13 cellular contexts compared by ENCODE assay signal in the genomic region with DNA sequence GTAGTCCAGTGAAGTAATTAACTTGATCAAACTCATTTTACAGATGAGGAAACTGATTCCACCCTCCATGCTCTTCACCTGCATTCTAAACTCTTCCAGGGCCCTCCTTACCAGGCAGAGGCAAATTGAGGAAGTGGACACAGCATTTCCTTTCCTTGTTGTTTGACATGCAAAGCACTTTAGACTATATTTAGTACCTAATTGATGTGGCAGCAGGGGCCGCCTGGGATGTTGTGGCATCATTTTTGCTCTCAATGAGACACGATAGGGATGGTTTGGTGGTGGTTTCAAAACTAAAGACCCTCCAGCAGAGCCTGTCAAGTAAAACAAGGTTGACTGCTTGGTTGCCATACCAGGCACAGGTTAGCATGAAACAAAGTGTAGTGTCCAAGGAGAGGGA. TPM values are rescaled to one million over a fixed set of nuclear protein-coding genes. Genes with fewer than 3 reads are reported as not detected.
DNase-seq lines count a peak whose midpoint lies in the region; ATAC-seq and TF ChIP-seq lines count a peak whose summit lies in the region.
"Had no signal": no experiment of that assay in that cellular context is flagged by ENCODE, and none has a peak within 500 bp of the region (broad histone marks: within the 10 kb centered on the region; RNA-seq: fewer than 3 reads in every experiment).

No MANE protein-coding gene starts in this region.

- no peaks in the 10 kb centered on the region for H3K9me3 ChIP-seq in colonic mucosa
- H3K9me3 ChIP-seq: heart left ventricle, SK-N-SH had no signal

- DNase-seq in GM06990 (ENCODE audit: extremely low read depth, insufficient read length) (no peak), NCI-H526 (lab: John Stamatoyannopoulos, UW) (peak; percentile 50 to 81), colonic mucosa (no peak), cerebellar cortex (ENCODE audit: low spot score) (no peak)
- no peak for DNase-seq in activated effector memory CD4-positive, alpha-beta T cell treated with Interleukin-2 at 50 U/mL for 16 hours
- DNase-seq: activated T-cell treated with anti-CD3 and anti-CD28 coated beads, Interleukin-2, amount 50 U/mL, for 4 hours; cortex of kidney; heart left ventricle; SK-N-SH; stimulated activated CD4-positive, alpha-beta T cell treated with anti-CD3 and anti-CD28 coated beads, Interleukin-12 subunit alpha, Interleukin-12 subunit beta, amount 100 ng/mL, for 4 hours had no signal

- H3K27me3 ChIP-seq in GM06990 (replicated peaks; ENCODE audit: control insufficient read depth, insufficient read depth, low read length) (no peaks in the 10 kb centered on the region), colonic mucosa (no peaks in the 10 kb centered on the region)
- H3K27me3 ChIP-seq: heart left ventricle had no signal

- ATAC-seq in GM19395 (IDR thresholded peaks at IDR 0.05; ENCODE audit: unreplicated experiment), result peak; percentile 50
- no peak for ATAC-seq in GM18498 (IDR thresholded peaks at IDR 0.05; ENCODE audit: unreplicated experiment)
- ATAC-seq in activated CD4-positive, CD25-positive, alpha-beta regulatory T cell treated with anti-CD3 and anti-CD28 coated beads, Interleukin-2, amount 50 U/mL, for 24 hours, result no peak
- ATAC-seq: activated T-cell treated with anti-CD3 and anti-CD28 coated beads, Interleukin-2, amount 50 U/mL, for 4 hours; heart left ventricle had no signal

- intact Hi-C loops in colonic mucosa (cut with DNase I), result no loop called here

- H3K36me3 ChIP-seq in GM06990 (ENCODE audit: control insufficient read depth, insufficient read depth, low read length) (peaks cover 1% of the 10 kb centered on the region; the same call in 1 of the 2 replicates), colonic mucosa (no peaks in the 10 kb centered on the region)

- H3K4me3 ChIP-seq in GM06990 (replicated peaks; ENCODE audit: low read depth, low read length) (peak overlapping the region; percentile 60), colonic mucosa (no peak overlapping the region)
- H3K4me3 ChIP-seq: heart left ventricle had no signal

- TF ChIP-seq CTCF in GM06990 (IDR thresholded peaks at IDR 0.05; ENCODE audit: insufficient read depth, low read length, poor library complexity, severe bottlenecking) (no peak), colonic mucosa (IDR thresholded peaks at IDR 0.05) (no peak)

- no peak overlapping the region for H3K9ac ChIP-seq in colonic mucosa (ENCODE audit: low read depth in 2 of 2, low read length in 2 of 2)
- H3K9ac ChIP-seq: SK-N-SH had no signal

- H3K4me1 ChIP-seq in colonic mucosa, result peaks cover 3% of the 10 kb centered on the region

- H3K27ac ChIP-seq in colonic mucosa, result peak overlapping the region; percentile 72
- H3K27ac ChIP-seq: heart left ventricle had no signal

RNA-seq across cellular contexts. Expression of gene SIPA1L3, which starts 7.9 kb away (rescaled TPM):
- 100 to 1,000 TPM in 1 of 2 donors, 10 to 100 TPM in 1; 98.6 to 113 TPM for total RNA-seq in colonic mucosa

RNA-seq across cellular contexts. Expression of gene WDR87, which starts 8.5 kb away (rescaled TPM):
- total RNA-seq in colonic mucosa, result not detected
- total RNA-seq: activated T-cell treated with anti-CD3 and anti-CD28 coated beads, Interleukin-2, amount 50 U/mL, for 4 hours; heart left ventricle had no signal

Comparison
In these comparisons a context has a peak if more than half of its experiments do, and no peak if none do; other contexts are left out.
1. DNase-seq: peak in NCI-H526 (2 of 2); none in GM06990 (single experiment), colonic mucosa (single experiment), activated effector memory CD4-positive, alpha-beta T cell treated with Interleukin-2 at 50 U/mL for 16 hours (single experiment) and cerebellar cortex (single experiment).